ENCODE assay signal across 8 cellular contexts in genomic region chr4:174523003-174523693, GRCh38. TPM values are rescaled to one million over a fixed set of nuclear protein-coding genes. Genes with fewer than 3 reads are reported as not detected.
DNase-seq lines count a peak whose midpoint lies in the region; ATAC-seq and TF ChIP-seq lines count a peak whose summit lies in the region.

No MANE protein-coding gene starts in this region.

- H3K36me3 Mint-ChIP-seq in CD4-positive, CD25-positive, alpha-beta regulatory T cell = no peaks in the 10 kb centered on the region
- peaks cover 0 to 2% (median 0%) of the 10 kb centered on the region in 3 donors for H3K36me3 Mint-ChIP-seq in naive thymus-derived CD8-positive, alpha-beta T cell

- no peaks in the 10 kb centered on the region for H3K9me2 ChIP-seq in OCI-LY7 (ENCODE audit: insufficient read depth, low read length)

- peaks cover 5% of the 10 kb centered on the region for H3K4me1 ChIP-seq in CD4-positive, CD25-positive, alpha-beta regulatory T cell (ENCODE audit: control insufficient read depth, insufficient read depth, low read length, poor library complexity, severe bottlenecking)
- H3K4me1 ChIP-seq in OCI-LY7 (ENCODE audit: insufficient read depth, low read length, poor library complexity, severe bottlenecking) = no peaks in the 10 kb centered on the region

- peak overlapping the region; percentile 76 for H3K27ac ChIP-seq in CD4-positive, CD25-positive, alpha-beta regulatory T cell (ENCODE audit: insufficient read depth, low read length, poor library complexity, severe bottlenecking)
- H3K27ac ChIP-seq in OCI-LY7 (ENCODE audit: low read depth, low read length, poor library complexity, severe bottlenecking) = no peak overlapping the region
- H3K27ac ChIP-seq in epithelial cell of prostate = peak overlapping the region; percentile 31

- H4K20me1 ChIP-seq in OCI-LY7 (ENCODE audit: insufficient read depth, low read length) = no peaks in the 10 kb centered on the region

- peak overlapping the region in 2 of 3 donors; percentile 85 to 89 for H3K27ac Mint-ChIP-seq in CD4-positive, CD25-positive, alpha-beta regulatory T cell
- peak overlapping the region; percentile 74 to 96 (median 88) for H3K27ac Mint-ChIP-seq in naive thymus-derived CD8-positive, alpha-beta T cell

- CTCF ChIA-PET in OCI-LY7 (lab: Charles Lee; ENCODE audit: unreplicated experiment) = no interaction called here

- intact Hi-C loops in OCI-LY7 (cut with micrococcal nuclease; ENCODE audit: unreplicated experiment) = no loop called here

- POLR2A ChIA-PET in OCI-LY7 (lab: Charles Lee) = no interaction called here
- POLR2A ChIA-PET in naive thymus-derived CD8-positive, alpha-beta T cell (lab: Charles Lee) = interaction anchor here (1.6 kb wide), 1 partner anchor 68 kb away, joined by 7 read pairs; no protein-coding TSS in a partner anchor

- H3K4me3 Mint-ChIP-seq in CD4-positive, CD25-positive, alpha-beta regulatory T cell = peak overlapping the region; percentile 86 to 97 (median 91)
- peak overlapping the region; percentile 83 to 95 (median 92) for H3K4me3 Mint-ChIP-seq in naive thymus-derived CD8-positive, alpha-beta T cell

- H3K4me2 ChIP-seq in OCI-LY7 (ENCODE audit: low read length) = peak overlapping the region; percentile 72

- no peaks in the 10 kb centered on the region for H3K9me3 ChIP-seq in CD4-positive, CD25-positive, alpha-beta regulatory T cell (ENCODE audit: control insufficient read depth in 2 of 2, low read length in 2 of 2)
- H3K9me3 ChIP-seq in OCI-LY7 (ENCODE audit: low read length) = no peaks in the 10 kb centered on the region

- DNase-seq in CD4-positive, CD25-positive, alpha-beta regulatory T cell = peak in 1 of 3 donors; percentile 1
- DNase-seq in OCI-LY7 (ENCODE audit: low spot score) (no peak), epithelial cell of prostate (ENCODE audit: low read depth, low spot score) (no peak), NCI-H524 treated with DMSO at 0.1 percent for 48 hours (lab: John Stamatoyannopoulos, UW) (no peak)
- DNase-seq in naive thymus-derived CD8-positive, alpha-beta T cell = peak in 4 of 10 donors; percentile 18 to 56 (median 28)
- DNase-seq in stimulated activated CD4-positive, alpha-beta T cell treated with anti-CD3 and anti-CD28 coated beads, Interleukin-2, amount 100 ng/mL, for 48 hours = no peak

- ATAC-seq in CD4-positive, CD25-positive, alpha-beta regulatory T cell (ENCODE audit: low read depth in 2 of 2) = no peak
- peak in 1 of 2 donors; percentile 13 for ATAC-seq in naive thymus-derived CD8-positive, alpha-beta T cell
- ATAC-seq in HG02884 (IDR thresholded peaks at IDR 0.05; ENCODE audit: unreplicated experiment) (no peak), HG03175 (IDR thresholded peaks at IDR 0.05; ENCODE audit: unreplicated experiment) (no peak)

- peak overlapping the region; percentile 86 for H3K4me3 ChIP-seq in CD4-positive, CD25-positive, alpha-beta regulatory T cell (ENCODE audit: low read depth, low read length)
- peak overlapping the region; percentile 56 for H3K4me3 ChIP-seq in OCI-LY7 (ENCODE audit: low read depth, low read length, poor library complexity, severe bottlenecking)

- peaks cover 4 to 41% (median 23%) of the 10 kb centered on the region in 4 donors for H3K4me1 Mint-ChIP-seq in CD4-positive, CD25-positive, alpha-beta regulatory T cell
- peaks cover 4 to 57% (median 28%) of the 10 kb centered on the region in 4 donors for H3K4me1 Mint-ChIP-seq in naive thymus-derived CD8-positive, alpha-beta T cell

- H3K9me3 Mint-ChIP-seq in CD4-positive, CD25-positive, alpha-beta regulatory T cell = peaks cover 0 to 5% (median 3%) of the 10 kb centered on the region in 7 donors
- H3K9me3 Mint-ChIP-seq in naive thymus-derived CD8-positive, alpha-beta T cell = peaks cover 0 to 9% (median 0%) of the 10 kb centered on the region in 9 donors

- H3K27me3 Mint-ChIP-seq in CD4-positive, CD25-positive, alpha-beta regulatory T cell = peaks cover 37% of the 10 kb centered on the region
- peaks cover 0 to 33% (median 12%) of the 10 kb centered on the region in 5 donors for H3K27me3 Mint-ChIP-seq in naive thymus-derived CD8-positive, alpha-beta T cell

- TF ChIP-seq CTCF in OCI-LY7 (conservative IDR thresholded peaks at IDR 0.05; ENCODE audit: low read length) = no peak

- peaks cover 8% of the 10 kb centered on the region for H3K27me3 ChIP-seq in CD4-positive, CD25-positive, alpha-beta regulatory T cell (ENCODE audit: control insufficient read depth, insufficient read depth, low read length)

- no peaks in the 10 kb centered on the region for H3K79me2 ChIP-seq in OCI-LY7 (ENCODE audit: insufficient read depth, low read depth, low read length)

- no TSS peak for BruUV-seq in OCI-LY7 (replicated peaks; lab: Mats Ljungman, UMichigan)

- H2AFZ ChIP-seq in OCI-LY7 (ENCODE audit: low read length) = peak overlapping the region; percentile 57; the same call in 1 of the 2 replicates

- H3K36me3 ChIP-seq in CD4-positive, CD25-positive, alpha-beta regulatory T cell (ENCODE audit: control insufficient read depth, insufficient read depth, low read length) = no peaks in the 10 kb centered on the region
- H3K36me3 ChIP-seq in OCI-LY7 (ENCODE audit: insufficient read depth, low read length) = no peaks in the 10 kb centered on the region

RNA-seq across cellular contexts. Expression of gene HPGD, which starts 0.9 kb away (rescaled TPM):
- total RNA-seq in CD4-positive, CD25-positive, alpha-beta regulatory T cell = 85.7 TPM
- 100 to 1,000 TPM in 1 of 4 donors, 10 to 100 TPM in 3; 48.3 to 126 (median 87.9) TPM for polyA plus RNA-seq in CD4-positive, CD25-positive, alpha-beta regulatory T cell
- total RNA-seq in OCI-LY7 (2014; rRNA removed; shearing (Covaris generic)) = 0.28 and 0.76 TPM in 2 replicates
- not detected in 2 replicates for total RNA-seq in OCI-LY7 (2022)
- 1 to 10 TPM; 6.8 to 7.5 TPM for total RNA-seq in naive thymus-derived CD8-positive, alpha-beta T cell
- polyA plus RNA-seq in naive thymus-derived CD8-positive, alpha-beta T cell = 10 to 100 TPM; 10.6 to 16.1 (median 14.6) TPM

Comparison
In these comparisons a context has a peak if more than half of its experiments do, and no peak if none do; other contexts are left out.
1. RNA of gene HPGD, which starts 0.9 kb away (total RNA-seq): 85.7 TPM in CD4-positive, CD25-positive, alpha-beta regulatory T cell (single experiment); 6.8 to 7.5 TPM in naive thymus-derived CD8-positive, alpha-beta T cell and 0.28 to 0.76 TPM in OCI-LY7; every median in the first group is over 10 times any median in the second.